9 cellular contexts compared by ENCODE assay signal in the genomic region with DNA sequence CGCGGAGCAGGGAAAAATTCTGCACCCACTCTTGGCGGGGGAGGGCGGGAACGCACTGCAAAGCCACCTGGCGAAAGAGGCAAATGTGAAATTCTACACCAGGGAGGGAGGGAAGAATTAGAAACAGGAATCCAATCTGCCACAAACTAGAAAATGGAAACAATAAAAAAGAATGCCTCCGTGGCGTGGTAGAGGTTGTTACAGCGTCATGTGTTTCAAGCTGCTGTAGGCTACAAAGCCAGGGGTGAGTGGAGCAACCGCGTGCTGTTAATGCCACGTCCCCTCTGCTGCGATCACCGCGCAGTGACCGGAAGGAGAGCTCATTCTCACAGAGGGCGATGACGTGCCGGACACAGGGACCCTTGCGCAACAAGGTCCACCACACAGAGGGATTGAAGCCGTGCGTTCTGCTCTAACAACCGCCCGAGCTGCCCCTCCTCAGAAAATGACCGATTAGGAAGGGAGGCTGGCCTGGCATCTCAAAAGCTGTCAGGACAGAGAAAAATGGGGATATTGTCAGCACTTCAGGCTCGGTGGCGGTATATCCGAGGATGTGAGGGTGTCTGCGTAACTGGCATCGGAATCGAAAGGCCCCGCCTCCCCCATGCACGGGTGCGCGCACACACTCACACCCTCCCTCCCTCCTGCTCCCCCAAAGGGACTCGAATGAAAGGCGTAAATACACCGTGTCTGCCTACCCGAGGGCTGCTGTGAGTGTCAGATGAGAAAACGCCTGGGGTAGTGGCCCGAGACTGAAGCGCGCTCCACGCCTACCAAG.
DNase-seq lines count a peak whose midpoint lies in the region; ATAC-seq and TF ChIP-seq lines count a peak whose summit lies in the region.
"Had no signal": no experiment of that assay in that cellular context is flagged by ENCODE, and none has a peak within 500 bp of the region (broad histone marks: within the 10 kb centered on the region; RNA-seq: fewer than 3 reads in every experiment).

No MANE protein-coding gene starts in this region.

- POLR2A ChIA-PET in CD4-positive, alpha-beta memory T cell (lab: Charles Lee; ENCODE audit: partially characterized antibody) = interaction anchor here (0.6 to 3.5 kb wide), 17 partner anchors 10 to 406 kb away, joined by 3 to 97 read pairs (median 5); a partner anchor contains a TSS

- CTCF ChIA-PET in CD4-positive, alpha-beta memory T cell (lab: Charles Lee; ENCODE audit: partially characterized antibody) = interaction anchor here (0.9 to 1.2 kb wide), 3 partner anchors 11 to 70 kb away, joined by 3 to 4 read pairs (median 3); a partner anchor contains a TSS

- no peak for ATAC-seq in HG02571 (IDR thresholded peaks at IDR 0.05; ENCODE audit: unreplicated experiment)
- ATAC-seq: HCT116 had no signal

- peak overlapping the region; percentile 93 to 100 (median 99) for H3K27ac Mint-ChIP-seq in CD4-positive, alpha-beta memory T cell

- in situ Hi-C loops in GM13976 (cut with MboI; ENCODE audit: low sequenced_read_pairs, unreplicated experiment) = no loop called here

- H3K9me3 ChIP-seq in CD4-positive, alpha-beta memory T cell (ENCODE audit: control insufficient read depth in 1 of 2, low read length in 2 of 2) = no peaks in the 10 kb centered on the region

- H3K4me1 ChIP-seq in CD4-positive, alpha-beta memory T cell (ENCODE audit: insufficient read depth, low read length) = peaks cover 47% of the 10 kb centered on the region

- intact Hi-C loops in CD4-positive, alpha-beta memory T cell (cut with micrococcal nuclease) = loop anchor here (1.0 to 10.0 kb wide), 5 partner anchors 44 to 223 kb away; a partner anchor contains a TSS

- peak overlapping the region; percentile 95 for H3K27ac ChIP-seq in CD4-positive, alpha-beta memory T cell (ENCODE audit: low read depth, low read length)

- peak; percentile 81 to 92 (median 85) for DNase-seq in CD4-positive, alpha-beta memory T cell
- DNase-seq in NCI-H2029 treated with DMSO at 0.1 percent for 48 hours (lab: John Stamatoyannopoulos, UW) (peak; percentile 18), medulla oblongata (ENCODE audit: extremely low spot score) (peak; percentile 68), GM13976 (ENCODE audit: low spot score) (no peak)
- peak; percentile 48 to 60 for DNase-seq in activated CD8-positive, alpha-beta memory T cell treated with anti-CD3 and anti-CD28 coated beads for 4 hours (ENCODE audit: low read depth in 2 of 2)
- DNase-seq in effector CD8-positive, alpha-beta T cell (lab: John Stamatoyannopoulos, UW) = peak; percentile 66
- DNase-seq in stimulated activated CD4-positive, alpha-beta T cell treated with anti-CD3 and anti-CD28 coated beads, TNF-alpha, amount 100 ng/mL, for 1 hour (ENCODE audit: low read depth in 3 of 3, low spot score in 1 of 3) = peak; percentile 39 to 61 (median 58)

- no peaks in the 10 kb centered on the region for H3K36me3 Mint-ChIP-seq in CD4-positive, alpha-beta memory T cell

- peak overlapping the region; percentile 91 to 96 (median 93) for H3K4me3 Mint-ChIP-seq in CD4-positive, alpha-beta memory T cell

- H3K27me3 ChIP-seq in CD4-positive, alpha-beta memory T cell (ENCODE audit: insufficient read depth, low read length) = no peaks in the 10 kb centered on the region

- H3K4me1 Mint-ChIP-seq in CD4-positive, alpha-beta memory T cell = peaks cover 45 to 55% (median 52%) of the 10 kb centered on the region in 4 donors

- H3K9me3 Mint-ChIP-seq in CD4-positive, alpha-beta memory T cell = no peaks in the 10 kb centered on the region

- no peaks in the 10 kb centered on the region for H3K27me3 Mint-ChIP-seq in CD4-positive, alpha-beta memory T cell

- no peaks in the 10 kb centered on the region for H3K36me3 ChIP-seq in CD4-positive, alpha-beta memory T cell (ENCODE audit: insufficient read depth, low read length)

- H3K4me3 ChIP-seq in CD4-positive, alpha-beta memory T cell (ENCODE audit: low read length in 2 of 2) = peak overlapping the region; percentile 67 to 86

- no peak for TF ChIP-seq CTCF in GM13976 (IDR thresholded peaks at IDR 0.05; ENCODE audit: borderline replicate concordance, control extremely low read depth, extremely low read depth, insufficient read depth, missing control alignments)
